ENCODE assay signal across 9 cellular contexts in the genomic region with DNA sequence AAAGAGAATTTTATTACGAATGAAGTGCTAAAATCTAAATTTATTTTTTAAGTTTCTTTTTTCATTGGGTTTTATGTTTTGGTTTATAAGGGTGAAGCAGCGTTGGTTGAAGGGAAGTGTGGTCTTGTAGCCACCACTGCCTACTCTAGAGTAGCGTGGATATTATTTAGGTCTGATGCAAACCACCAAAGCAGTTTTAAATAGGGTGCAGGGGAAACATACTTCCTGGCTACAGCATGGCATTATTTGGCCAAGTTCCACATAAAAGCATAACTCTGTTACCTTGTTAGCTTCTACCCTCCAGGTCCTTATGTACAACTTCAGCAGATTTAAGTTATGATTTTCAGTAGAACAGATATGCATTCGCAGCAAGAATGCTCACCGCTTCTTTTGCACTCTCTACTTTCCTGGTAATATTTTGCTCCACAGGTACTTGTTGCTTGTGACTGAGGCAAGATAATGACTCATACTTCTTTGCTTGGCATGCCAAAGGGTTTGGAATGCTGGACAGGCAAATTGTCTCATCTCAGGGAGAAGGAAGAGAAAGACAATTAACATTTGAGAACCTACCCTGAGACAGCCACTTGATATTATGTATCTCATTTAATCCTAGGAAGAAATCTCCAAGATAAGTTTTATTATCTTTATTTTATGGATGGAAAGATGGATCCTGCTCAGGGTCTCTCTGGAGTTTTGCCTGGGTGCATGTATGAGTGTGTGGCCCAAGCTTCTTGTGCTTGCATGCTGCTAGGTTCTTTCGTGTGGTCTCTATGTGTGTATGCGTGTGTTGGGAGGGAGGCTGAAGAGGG. TPM values are rescaled to one million over a fixed set of nuclear protein-coding genes. Genes with fewer than 3 reads are reported as not detected.
DNase-seq lines count a peak whose midpoint lies in the region; ATAC-seq, FAIRE-seq and TF ChIP-seq lines count a peak whose summit lies in the region.
"Had no signal": no experiment of that assay in that cellular context is flagged by ENCODE, and none has a peak within 500 bp of the region (broad histone marks: within the 10 kb centered on the region; RNA-seq: fewer than 3 reads in every experiment).

No MANE protein-coding gene starts in this region.

- H3K4me3 ChIP-seq in A673 (ENCODE audit: low read depth, low read length, poor library complexity, severe bottlenecking): no peak overlapping the region

- peak; percentile 10 for ATAC-seq in activated naive CD8-positive, alpha-beta T cell treated with anti-CD3 and anti-CD28 coated beads, Interleukin-2, amount 10 ng/mL, durations not matched to agents 7 days and 5 days (ENCODE audit: low read depth)
- ATAC-seq in memory B cell (ENCODE audit: low read depth) (peak; percentile 11), GM19455 (IDR thresholded peaks at IDR 0.05; ENCODE audit: unreplicated experiment) (no peak), HG03039 (IDR thresholded peaks at IDR 0.05; ENCODE audit: unreplicated experiment) (no peak)

- H3K27ac ChIP-seq in A673 (ENCODE audit: low read depth, low read length, poor library complexity, severe bottlenecking): no peak overlapping the region

- no peaks in the 10 kb centered on the region for H3K27me3 ChIP-seq in A673 (replicated peaks; ENCODE audit: insufficient read depth, low read depth, low read length, poor library complexity)

- no peak for TF ChIP-seq POLR2A in GM12891 (IDR thresholded peaks at IDR 0.05; ENCODE audit: low read depth, low read length)

- POLR2A ChIA-PET in A673 (lab: Charles Lee; ENCODE audit: low non-redundant PET): no interaction called here
- POLR2A ChIA-PET in activated naive CD8-positive, alpha-beta T cell treated with anti-CD3 and anti-CD28 coated beads, Interleukin-2, amount 10 ng/mL, durations not matched to agents 7 days and 5 days (lab: Charles Lee): interaction anchor here (1.0 to 4.4 kb wide), 8 partner anchors 8 to 259 kb away, joined by 3 to 27 read pairs (median 6); no protein-coding TSS in a partner anchor

- no peaks in the 10 kb centered on the region for H3K27me3 Mint-ChIP-seq in activated naive CD8-positive, alpha-beta T cell treated with anti-CD3 and anti-CD28 coated beads, Interleukin-2, amount 10 ng/mL, durations not matched to agents 7 days and 5 days
- H3K27me3 Mint-ChIP-seq in memory B cell: no peaks in the 10 kb centered on the region

- peak overlapping the region; percentile 97 for H3K4me3 Mint-ChIP-seq in activated naive CD8-positive, alpha-beta T cell treated with anti-CD3 and anti-CD28 coated beads, Interleukin-2, amount 10 ng/mL, durations not matched to agents 7 days and 5 days
- H3K4me3 Mint-ChIP-seq in memory B cell: peak overlapping the region; percentile 83

- TF ChIP-seq CTCF in A673 (conservative IDR thresholded peaks at IDR 0.05; ENCODE audit: low read depth, low read length): no peak

- peaks cover 70% of the 10 kb centered on the region for H3K4me1 Mint-ChIP-seq in activated naive CD8-positive, alpha-beta T cell treated with anti-CD3 and anti-CD28 coated beads, Interleukin-2, amount 10 ng/mL, durations not matched to agents 7 days and 5 days
- H3K4me1 Mint-ChIP-seq in memory B cell: peaks cover 59% of the 10 kb centered on the region

- CTCF ChIA-PET in A673 (lab: Charles Lee): interaction anchor here (0.5 kb wide), 1 partner anchor 525 kb away, joined by 3 read pairs; no protein-coding TSS in a partner anchor

- peaks cover 35% of the 10 kb centered on the region for H3K36me3 Mint-ChIP-seq in activated naive CD8-positive, alpha-beta T cell treated with anti-CD3 and anti-CD28 coated beads, Interleukin-2, amount 10 ng/mL, durations not matched to agents 7 days and 5 days
- H3K36me3 Mint-ChIP-seq in memory B cell: peaks cover 14% of the 10 kb centered on the region

- peak; percentile 48 for DNase-seq in A673 (ENCODE audit: low spot score)
- peak; percentile 35 for DNase-seq in HT-29 (ENCODE audit: low spot score)
- no peak for DNase-seq in activated naive CD8-positive, alpha-beta T cell treated with anti-CD3 and anti-CD28 coated beads, Interleukin-2, amount 10 ng/mL, durations not matched to agents 7 days and 5 days
- DNase-seq in memory B cell (ENCODE audit: low spot score in 2 of 2): no peak
- no peak for DNase-seq in GM12891 (ENCODE audit: insufficient read length, low spot score)
- no peak for DNase-seq in ecto neural progenitor cell (ENCODE audit: low spot score)
- DNase-seq: T1000 had no signal

- H3K27ac Mint-ChIP-seq in activated naive CD8-positive, alpha-beta T cell treated with anti-CD3 and anti-CD28 coated beads, Interleukin-2, amount 10 ng/mL, durations not matched to agents 7 days and 5 days: peak overlapping the region; percentile 85
- H3K27ac Mint-ChIP-seq in memory B cell: peak overlapping the region; percentile 98

- FAIRE-seq in GM12891 (lab: Jason Lieb, UNC): no peak

- H3K36me3 ChIP-seq in A673 (ENCODE audit: insufficient read depth, low read length, poor library complexity, severe bottlenecking): no peaks in the 10 kb centered on the region

- intact Hi-C loops in A673 (cut with micrococcal nuclease; ENCODE audit: unreplicated experiment): no loop called here

- H3K9me3 Mint-ChIP-seq in activated naive CD8-positive, alpha-beta T cell treated with anti-CD3 and anti-CD28 coated beads, Interleukin-2, amount 10 ng/mL, durations not matched to agents 7 days and 5 days: no peaks in the 10 kb centered on the region
- no peaks in the 10 kb centered on the region for H3K9me3 Mint-ChIP-seq in memory B cell

- no peaks in the 10 kb centered on the region for H3K9me3 ChIP-seq in A673 (ENCODE audit: low read depth, low read length, poor library complexity, severe bottlenecking)

- H3K4me1 ChIP-seq in A673 (ENCODE audit: insufficient read depth, low read length, poor library complexity, severe bottlenecking): peaks cover 34% of the 10 kb centered on the region

- BruUV-seq in A673 (replicated peaks; lab: Mats Ljungman, UMichigan): no TSS peak

TF ChIP-seq in GM12891, 5 proteins besides CTCF, POLR2A, EP300 and RAD21:
- TF ChIP-seq POU2F2 (IDR thresholded peaks at IDR 0.05; ENCODE audit: low read depth, low read length): no peak
- no peak for TF ChIP-seq SPI1 (IDR thresholded peaks at IDR 0.05; ENCODE audit: low read depth, low read length)

RNA-seq across cellular contexts. Expression of a gene that starts 5.4 kb away (rescaled TPM):
- total RNA-seq in A673 (2021): 16.1 TPM in 2 replicates
- total RNA-seq in HT-29 (2014; rRNA removed; shearing (Covaris generic)): 42.2 and 42.9 TPM in 2 replicates
- total RNA-seq in activated naive CD8-positive, alpha-beta T cell treated with anti-CD3 and anti-CD28 coated beads, Interleukin-2, amount 10 ng/mL, durations not matched to agents 7 days and 5 days: 10 to 100 TPM; 86.9 to 92.2 TPM
- 0.08 TPM for polyA plus RNA-seq in GM12891 (2012; ENCODE audit: low read depth, missing spikeins)

Comparison
In these comparisons a context has a peak if more than half of its experiments do, and no peak if none do; other contexts are left out.
1. DNase-seq: peak in A673 (single experiment) and HT-29 (single experiment); none in activated naive CD8-positive, alpha-beta T cell treated with anti-CD3 and anti-CD28 coated beads, Interleukin-2, amount 10 ng/mL, durations not matched to agents 7 days and 5 days (single experiment), memory B cell (0 of 2), GM12891 (single experiment) and ecto neural progenitor cell (single experiment).
2. ATAC-seq: peak in activated naive CD8-positive, alpha-beta T cell treated with anti-CD3 and anti-CD28 coated beads, Interleukin-2, amount 10 ng/mL, durations not matched to agents 7 days and 5 days (single experiment) and memory B cell (single experiment); none in GM19455 (single experiment) and HG03039 (single experiment).